22 cellular contexts compared by ENCODE assay signal in genomic region chr18:26290388-26290787, GRCh38.
"Had no signal": no experiment of that assay in that cellular context is flagged by ENCODE, and none has a peak within 500 bp of the region (broad histone marks: within the 10 kb centered on the region; RNA-seq: fewer than 3 reads in every experiment).

No MANE protein-coding gene starts in this region.

- H3K4me3 ChIP-seq: body of pancreas, esophagus squamous epithelium, heart right ventricle, lower lobe of right lung, spleen, testis, transverse colon had no signal

- H3K4me1 ChIP-seq: body of pancreas, esophagus squamous epithelium, heart right ventricle, lower lobe of right lung, spleen, testis, transverse colon had no signal

- H3K27ac ChIP-seq: body of pancreas, esophagus squamous epithelium, heart right ventricle, lower lobe of right lung, spleen, testis, transverse colon had no signal

- FAIRE-seq: colon had no signal

- ATAC-seq: body of pancreas; heart right ventricle; left lobe of liver; lower lobe of right lung; natural killer cell treated with Interleukin-12 subunit alpha and Interleukin-12 subunit beta and Interleukin-15 and Interleukin-18, amount 100 ng/mL, for 72 hours; right cardiac atrium; stimulated activated naive CD8-positive, alpha-beta T cell treated with anti-CD3 and anti-CD28 coated beads, Interleukin-15, Interleukin-2, amounts not matched to agents 100 U/mL and 50 U/mL, for 24 hours; WTC11 had no signal

- H3K9me3 ChIP-seq: body of pancreas, esophagus squamous epithelium, heart right ventricle, lower lobe of right lung, spleen, testis, transverse colon had no signal

- H3K36me3 ChIP-seq: lower lobe of right lung, transverse colon had no signal

- H3K27me3 ChIP-seq: body of pancreas, esophagus squamous epithelium, heart right ventricle, spleen, testis, transverse colon had no signal

- DNase-seq: activated CD4-positive, alpha-beta T cell treated with anti-CD3 and anti-CD28 coated beads, Interleukin-2, amount 50 U/mL, for 4 hours; activated gamma-delta T cell treated with Interleukin-2 at 50 U/mL for 16 hours; activated naive CD4-positive, alpha-beta T cell treated with anti-CD3 and anti-CD28 coated beads, Interleukin-2, amount 50 U/mL, for 16 hours; body of pancreas; dermis blood vessel endothelial cell; effector CD4-positive, alpha-beta T cell; esophagus squamous epithelium; foreskin melanocyte; heart right ventricle; kidney glomerular epithelial cell; lower lobe of right lung; mesendoderm; right cardiac atrium; spleen; stimulated activated CD4-positive, alpha-beta T cell treated with anti-CD3 and anti-CD28 coated beads, Interleukin-2, amount 100 ng/mL, for 48 hours; stimulated activated naive CD8-positive, alpha-beta T cell treated with anti-CD3 and anti-CD28 coated beads, Interleukin-15, Interleukin-2, amounts not matched to agents 100 U/mL and 50 U/mL, for 24 hours; testis; transverse colon had no signal
